Comparison of ENCODE assay signal across 34 cellular contexts in genomic region chr7:34011017-34011680, GRCh38.
A peak's percentile ranks its signal among the peaks of the same experiment; 100 is the strongest.
DNase-seq lines count a peak whose midpoint lies in the region; ATAC-seq and TF ChIP-seq lines count a peak whose summit lies in the region.
"Had no signal": no experiment of that assay in that cellular context is flagged by ENCODE, and none has a peak within 500 bp of the region (broad histone marks: within the 10 kb centered on the region; RNA-seq: fewer than 3 reads in every experiment).

No MANE protein-coding gene starts in this region.

- TF ChIP-seq POLR2A in breast epithelium (IDR thresholded peaks at IDR 0.05) = no peak

- BruUV-seq in mammary epithelial cell (replicated peaks; lab: Mats Ljungman, UMichigan) = no TSS peak

- H2AFZ ChIP-seq in mammary epithelial cell (ENCODE audit: low read depth, low read length) = no peak overlapping the region
- H2AFZ ChIP-seq: PC-9 had no signal

- H3K4me3 ChIP-seq in mammary epithelial cell (replicated peaks in 1 of 3; ENCODE audit: insufficient read depth in 1 of 3, low read depth in 2 of 3, low read length in 3 of 3) (no peak overlapping the region), breast epithelium (no peak overlapping the region), fibroblast of the aortic adventitia (ENCODE audit: low read depth, low read length) (no peak overlapping the region)
- H3K4me3 ChIP-seq: colonic mucosa, gastrocnemius medialis, HAP-1, lower lobe of right lung, mucosa of descending colon, PC-9 had no signal

- 64% methylated on average over 3 of the region's 3 CpGs for WGBS in mammary epithelial cell (ENCODE audit: low coverage, missing lambda C conversion rate)

- no peak for TF ChIP-seq CTCF in mammary epithelial cell (conservative IDR thresholded peaks at IDR 0.05 in 1 of 2, IDR thresholded peaks at IDR 0.05 in 1 of 2; ENCODE audit: extremely low read depth in 1 of 2, insufficient read depth in 1 of 2, low read depth in 1 of 2, low read length in 2 of 2)
- no peak for TF ChIP-seq CTCF in breast epithelium (IDR thresholded peaks at IDR 0.05)
- no peak for TF ChIP-seq CTCF in fibroblast of the aortic adventitia (IDR thresholded peaks at IDR 0.05; ENCODE audit: insufficient read depth, low read length)

- in situ Hi-C loops in mammary epithelial cell (cut with MboI; ENCODE audit: low sequenced_read_pairs in 2 of 2) = no loop called here

- DNase-seq in mammary epithelial cell (peak; percentile 6), breast epithelium (ENCODE audit: low spot score in 2 of 2) (no peak), amniotic epithelial cell (ENCODE audit: low read depth) (peak; percentile 61), fibroblast of the aortic adventitia (ENCODE audit: low read depth) (peak; percentile 41), 8988T (no peak), cerebellum (ENCODE audit: low spot score) (no peak)
- DNase-seq: activated CD4-positive, alpha-beta memory T cell treated with anti-CD3 and anti-CD28 coated beads for 36 hours; activated CD8-positive, alpha-beta memory T cell treated with anti-CD3 and anti-CD28 coated beads, Interleukin-2, amount 50 U/mL, for 4 hours; activated naive CD4-positive, alpha-beta T cell treated with anti-CD3 and anti-CD28 coated beads, Interleukin-2, amount 10 ng/mL, durations not matched to agents 7 days and 5 days; amygdala; brain microvascular endothelial cell; Calu3; colonic mucosa; DND-41; effector CD4-positive, alpha-beta T cell; gastrocnemius medialis; Karpas-422; lower lobe of right lung; mucosa of descending colon; natural killer cell; NCI-H1417 treated with DMSO at 0.1 percent for 48 hours; NCI-H2081; NCI-H69; PC-9; stimulated activated CD4-positive, alpha-beta T cell treated with anti-CD3 and anti-CD28 coated beads, Interleukin-15, amount 100 ng/mL, for 24 hours; substantia nigra; T-helper 2 cell had no signal

- dilution Hi-C loops in mammary epithelial cell (cut with HindIII; ENCODE audit: low sequenced_read_pairs) = no loop called here

- no peak overlapping the region for H3K4me2 ChIP-seq in mammary epithelial cell (ENCODE audit: insufficient read depth, low read depth, low read length)
- H3K4me2 ChIP-seq: PC-9 had no signal

- no peak overlapping the region for H3K27ac ChIP-seq in mammary epithelial cell (ENCODE audit: insufficient read depth, low read depth, low read length)
- H3K27ac ChIP-seq in breast epithelium = no peak overlapping the region
- H3K27ac ChIP-seq: 22Rv1, brain microvascular endothelial cell, colonic mucosa, gastrocnemius medialis, lower lobe of right lung, PC-9 had no signal

- CTCF ChIA-PET in mammary epithelial cell (lab: Charles Lee; ENCODE audit: low non-redundant PET) = no interaction called here

- H4K20me1 ChIP-seq in mammary epithelial cell (ENCODE audit: insufficient read depth, low read length) = no peaks in the 10 kb centered on the region

- H3K27me3 ChIP-seq in mammary epithelial cell (ENCODE audit: insufficient read depth, low read length) (no peaks in the 10 kb centered on the region), breast epithelium (no peaks in the 10 kb centered on the region)
- H3K27me3 ChIP-seq: brain microvascular endothelial cell, colonic mucosa, gastrocnemius medialis had no signal

- intact Hi-C loops in mammary epithelial cell (cut with micrococcal nuclease) = no loop called here
- intact Hi-C loops in breast epithelium (cut with DNase I; ENCODE audit: low total_unique reads) = no loop called here

- H3K36me3 ChIP-seq in mammary epithelial cell (ENCODE audit: insufficient read depth, low read length) (no peaks in the 10 kb centered on the region), breast epithelium (no peaks in the 10 kb centered on the region)
- H3K36me3 ChIP-seq: brain microvascular endothelial cell, colonic mucosa, gastrocnemius medialis, HAP-1, lower lobe of right lung had no signal

- no peak overlapping the region for H3K9ac ChIP-seq in mammary epithelial cell (ENCODE audit: insufficient read depth, low read length)

- H3K9me3 ChIP-seq in mammary epithelial cell (replicated peaks; ENCODE audit: insufficient read depth, low read length) = no peaks in the 10 kb centered on the region
- H3K9me3 ChIP-seq in breast epithelium = no peaks in the 10 kb centered on the region
- H3K9me3 ChIP-seq: colonic mucosa, gastrocnemius medialis, HAP-1, lower lobe of right lung, mucosa of descending colon had no signal

- ATAC-seq in esophagus mucosa (no peak), GM21825 (IDR thresholded peaks at IDR 0.05; ENCODE audit: unreplicated experiment) (no peak)
- ATAC-seq: activated T-helper 17 cell treated with anti-CD3 and anti-CD28 coated beads, Interleukin-2, amount 50 U/mL, for 72 hours; gastrocnemius medialis; HepG2; lower lobe of right lung; mucosa of descending colon; natural killer cell; stimulated activated effector memory CD8-positive, alpha-beta T cell treated with anti-CD3 and anti-CD28 coated beads, Interleukin-12 subunit alpha, Interleukin-12 subunit beta, amount 100 ng/mL, for 72 hours had no signal

- H3K4me1 ChIP-seq in mammary epithelial cell (ENCODE audit: insufficient read depth, low read length) (no peaks in the 10 kb centered on the region), breast epithelium (no peaks in the 10 kb centered on the region)
- H3K4me1 ChIP-seq: colonic mucosa, gastrocnemius medialis, HAP-1, lower lobe of right lung had no signal

- H3K79me2 ChIP-seq in mammary epithelial cell (ENCODE audit: insufficient read depth, low read length) = no peaks in the 10 kb centered on the region

Comparison
In these comparisons a context has a peak if more than half of its experiments do, and no peak if none do; other contexts are left out.
1. DNase-seq: peak in mammary epithelial cell (single experiment), amniotic epithelial cell (single experiment) and fibroblast of the aortic adventitia (single experiment); none in breast epithelium (0 of 2), 8988T (single experiment) and cerebellum (single experiment).